Comparison of ENCODE assay signal across 12 cellular contexts in the genomic region with DNA sequence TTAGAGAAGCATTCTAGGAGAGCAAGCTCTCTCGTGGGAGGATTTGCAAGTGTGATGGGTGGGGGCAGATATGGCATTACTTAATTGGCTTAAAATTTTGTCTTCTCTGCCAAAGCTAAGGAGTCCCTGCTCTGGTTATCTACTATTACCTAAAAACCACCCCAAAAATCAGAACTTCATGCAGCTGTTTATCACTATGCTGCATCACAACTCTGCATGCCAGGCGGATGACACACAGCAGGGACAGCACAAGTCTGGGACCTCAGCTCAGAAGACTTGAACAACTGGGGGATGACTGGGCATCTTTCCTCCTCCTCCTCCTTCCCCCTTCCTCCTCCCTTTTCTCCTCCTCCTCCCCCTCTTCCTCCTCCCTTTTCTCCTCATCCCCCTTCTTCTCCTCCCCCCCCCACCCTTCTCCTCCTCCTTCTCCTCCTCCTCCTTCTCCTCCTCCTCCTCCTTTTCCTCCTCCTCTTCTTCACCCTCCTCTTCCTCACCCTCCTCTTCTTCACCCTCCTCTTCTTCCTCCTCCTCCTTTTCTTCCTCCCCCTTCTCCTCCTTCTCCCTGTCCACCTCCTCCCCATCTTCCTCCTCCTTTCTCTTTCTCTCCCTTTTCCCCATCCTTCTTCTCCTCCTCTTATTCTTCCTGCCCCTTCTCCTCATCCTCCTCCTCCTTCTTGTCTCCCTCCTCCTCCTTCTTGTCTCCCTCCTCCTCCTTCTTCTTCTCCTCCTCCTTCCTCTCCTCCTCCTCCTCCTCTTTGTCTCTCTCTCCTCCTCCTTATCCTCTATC.
A peak's percentile ranks its signal among the peaks of the same experiment; 100 is the strongest.
DNase-seq lines count a peak whose midpoint lies in the region; ATAC-seq lines count a peak whose summit lies in the region.
"Had no signal": no experiment of that assay in that cellular context is flagged by ENCODE, and none has a peak within 500 bp of the region (broad histone marks: within the 10 kb centered on the region; RNA-seq: fewer than 3 reads in every experiment).

No MANE protein-coding gene starts in this region.

- ATAC-seq in HG02678 (IDR thresholded peaks at IDR 0.05; ENCODE audit: unreplicated experiment) (no peak), HG03571 (IDR thresholded peaks at IDR 0.05; ENCODE audit: unreplicated experiment) (no peak)

- no peaks in the 10 kb centered on the region for H3K27me3 ChIP-seq in MG63
- H3K27me3 ChIP-seq: tibial nerve had no signal

- no peak overlapping the region for H3K4me3 ChIP-seq in MG63
- H3K4me3 ChIP-seq: tibial nerve had no signal

- DNase-seq in GM03348 (ENCODE audit: low spot score) (peak; percentile 81), MG63 (peak; percentile 70), dedifferentiated amniotic fluid mesenchymal stem cell (ENCODE audit: extremely low spot score) (peak; percentile 69), stromal cell of bone marrow (ENCODE audit: low read depth) (peak; percentile 9), T-helper 1 cell (no peak)
- DNase-seq: activated CD4-positive, alpha-beta T cell treated with anti-CD3 and anti-CD28 coated beads for 4 hours; activated naive CD4-positive, alpha-beta T cell treated with anti-CD3 and anti-CD28 coated beads for 36 hours; CD4-positive, CD25-positive, alpha-beta regulatory T cell; NCI-H187 had no signal

- H3K9me3 ChIP-seq in MG63, result peaks cover 7% of the 10 kb centered on the region

- H3K36me3 ChIP-seq in MG63, result no peaks in the 10 kb centered on the region
- H3K36me3 ChIP-seq: tibial nerve had no signal

Comparison
In these comparisons a context has a peak if more than half of its experiments do, and no peak if none do; other contexts are left out.
1. DNase-seq: peak in GM03348 (single experiment), MG63 (single experiment), dedifferentiated amniotic fluid mesenchymal stem cell (single experiment) and stromal cell of bone marrow (single experiment); none in T-helper 1 cell (0 of 5).